ENCODE assay signal across 12 cellular contexts in genomic region chr20:6632187-6632586, GRCh38.
DNase-seq lines count a peak whose midpoint lies in the region; ATAC-seq and TF ChIP-seq lines count a peak whose summit lies in the region.
"Had no signal": no experiment of that assay in that cellular context is flagged by ENCODE, and none has a peak within 500 bp of the region (broad histone marks: within the 10 kb centered on the region; RNA-seq: fewer than 3 reads in every experiment).

No MANE protein-coding gene starts in this region.

- H3K9me3 ChIP-seq in testis = no peaks in the 10 kb centered on the region

- WGBS in testis, 2 donors = 51 to 61% methylated on average over 4 of the region's 4 CpGs

- ATAC-seq in activated CD8-positive, alpha-beta T cell treated with anti-CD3 and anti-CD28 coated beads for 36 hours = no peak
- ATAC-seq in activated CD8-positive, alpha-beta T cell treated with anti-CD3 and anti-CD28 coated beads, Interleukin-2, amount 10 ng/mL, durations not matched to agents 7 days and 5 days = no peak
- no peak for ATAC-seq in HG02759 (IDR thresholded peaks at IDR 0.05; ENCODE audit: unreplicated experiment)

- TF ChIP-seq CTCF in activated CD8-positive, alpha-beta T cell treated with anti-CD3 and anti-CD28 coated beads for 36 hours (IDR thresholded peaks at IDR 0.05) = no peak
- no peak for TF ChIP-seq CTCF in RWPE1 (conservative IDR thresholded peaks at IDR 0.05; ENCODE audit: low read depth)
- TF ChIP-seq CTCF in testis (IDR thresholded peaks at IDR 0.05) = no peak
- TF ChIP-seq CTCF in type B pancreatic cell (conservative IDR thresholded peaks at IDR 0.05) = no peak

- peaks cover 4% of the 10 kb centered on the region for H3K9me3 Mint-ChIP-seq in activated CD8-positive, alpha-beta T cell treated with anti-CD3 and anti-CD28 coated beads for 36 hours
- no peaks in the 10 kb centered on the region for H3K9me3 Mint-ChIP-seq in activated CD8-positive, alpha-beta T cell treated with anti-CD3 and anti-CD28 coated beads, Interleukin-2, amount 10 ng/mL, durations not matched to agents 7 days and 5 days (ENCODE audit: insufficient read depth)
- H3K9me3 Mint-ChIP-seq in type B pancreatic cell = no peaks in the 10 kb centered on the region

- H3K36me3 ChIP-seq in testis (ENCODE audit: low read depth, missing control alignments) = no peaks in the 10 kb centered on the region
- H3K36me3 ChIP-seq: BLaER1 treated with 17β-estradiol and CSF1 and Interleukin-3, amounts not matched to agents 10 nM and 100 nM had no signal

- H3K4me3 ChIP-seq in testis = no peak overlapping the region
- H3K4me3 ChIP-seq: BLaER1 treated with 17β-estradiol and CSF1 and Interleukin-3, amounts not matched to agents 10 nM and 100 nM had no signal

- H3K27ac Mint-ChIP-seq in activated CD8-positive, alpha-beta T cell treated with anti-CD3 and anti-CD28 coated beads for 36 hours = no peak overlapping the region
- no peak overlapping the region for H3K27ac Mint-ChIP-seq in activated CD8-positive, alpha-beta T cell treated with anti-CD3 and anti-CD28 coated beads, Interleukin-2, amount 10 ng/mL, durations not matched to agents 7 days and 5 days
- no peak overlapping the region for H3K27ac Mint-ChIP-seq in type B pancreatic cell
- H3K27ac Mint-ChIP-seq: activated CD4-positive, alpha-beta memory T cell treated with anti-CD3 and anti-CD28 coated beads, Interleukin-2, amount 10 ng/mL, durations not matched to agents 7 days and 5 days had no signal

- H3K36me3 Mint-ChIP-seq in activated CD8-positive, alpha-beta T cell treated with anti-CD3 and anti-CD28 coated beads for 36 hours (ENCODE audit: low read depth) = no peaks in the 10 kb centered on the region
- H3K36me3 Mint-ChIP-seq in activated CD8-positive, alpha-beta T cell treated with anti-CD3 and anti-CD28 coated beads, Interleukin-2, amount 10 ng/mL, durations not matched to agents 7 days and 5 days (ENCODE audit: low read depth) = no peaks in the 10 kb centered on the region
- no peaks in the 10 kb centered on the region for H3K36me3 Mint-ChIP-seq in type B pancreatic cell

- DNase-seq in activated CD8-positive, alpha-beta T cell treated with anti-CD3 and anti-CD28 coated beads for 36 hours = peak; percentile 1
- no peak for DNase-seq in activated CD8-positive, alpha-beta T cell treated with anti-CD3 and anti-CD28 coated beads, Interleukin-2, amount 10 ng/mL, durations not matched to agents 7 days and 5 days
- peak; percentile 30 for DNase-seq in RWPE1 (ENCODE audit: low spot score)
- peak; percentile 87 for DNase-seq in glomerular visceral epithelial cell (ENCODE audit: extremely low spot score)
- DNase-seq in testis = peak; percentile 17
- DNase-seq in stimulated activated CD4-positive, alpha-beta T cell treated with anti-CD3 and anti-CD28 coated beads, Interleukin-2, amount 100 ng/mL, for 48 hours = no peak
- DNase-seq in type B pancreatic cell (ENCODE audit: extremely low spot score, unreplicated experiment) = no peak
- DNase-seq: activated CD4-positive, alpha-beta memory T cell treated with anti-CD3 and anti-CD28 coated beads, Interleukin-2, amount 10 ng/mL, durations not matched to agents 7 days and 5 days; occipital lobe had no signal

- no peak overlapping the region for H3K27ac ChIP-seq in RWPE1
- H3K27ac ChIP-seq in testis = no peak overlapping the region
- H3K27ac ChIP-seq: BLaER1 treated with 17β-estradiol and CSF1 and Interleukin-3, amounts not matched to agents 10 nM and 100 nM; HL-60 had no signal

- no peaks in the 10 kb centered on the region for H3K4me1 ChIP-seq in testis

- TF ChIP-seq POLR2A in testis (IDR thresholded peaks at IDR 0.05) = no peak

- no peaks in the 10 kb centered on the region for H3K4me1 Mint-ChIP-seq in activated CD8-positive, alpha-beta T cell treated with anti-CD3 and anti-CD28 coated beads for 36 hours (ENCODE audit: low read depth)
- no peaks in the 10 kb centered on the region for H3K4me1 Mint-ChIP-seq in activated CD8-positive, alpha-beta T cell treated with anti-CD3 and anti-CD28 coated beads, Interleukin-2, amount 10 ng/mL, durations not matched to agents 7 days and 5 days (ENCODE audit: low read depth)
- peaks cover 12% of the 10 kb centered on the region for H3K4me1 Mint-ChIP-seq in type B pancreatic cell (ENCODE audit: unreplicated experiment)
- H3K4me1 Mint-ChIP-seq: activated CD4-positive, alpha-beta memory T cell treated with anti-CD3 and anti-CD28 coated beads, Interleukin-2, amount 10 ng/mL, durations not matched to agents 7 days and 5 days had no signal

- H3K4me3 Mint-ChIP-seq in activated CD8-positive, alpha-beta T cell treated with anti-CD3 and anti-CD28 coated beads for 36 hours = no peak overlapping the region
- H3K4me3 Mint-ChIP-seq in activated CD8-positive, alpha-beta T cell treated with anti-CD3 and anti-CD28 coated beads, Interleukin-2, amount 10 ng/mL, durations not matched to agents 7 days and 5 days = no peak overlapping the region
- no peak overlapping the region for H3K4me3 Mint-ChIP-seq in type B pancreatic cell
- H3K4me3 Mint-ChIP-seq: activated CD4-positive, alpha-beta memory T cell treated with anti-CD3 and anti-CD28 coated beads, Interleukin-2, amount 10 ng/mL, durations not matched to agents 7 days and 5 days had no signal

- no peaks in the 10 kb centered on the region for H3K27me3 ChIP-seq in testis
- H3K27me3 ChIP-seq: BLaER1 treated with 17β-estradiol and CSF1 and Interleukin-3, amounts not matched to agents 10 nM and 100 nM had no signal

- POLR2A ChIA-PET in activated CD8-positive, alpha-beta T cell treated with anti-CD3 and anti-CD28 coated beads for 36 hours (lab: Charles Lee) = no interaction called here
- POLR2A ChIA-PET in activated CD8-positive, alpha-beta T cell treated with anti-CD3 and anti-CD28 coated beads, Interleukin-2, amount 10 ng/mL, durations not matched to agents 7 days and 5 days (lab: Charles Lee) = no interaction called here
- POLR2A ChIA-PET in RWPE1 (lab: Yijun Ruan, JAX; ENCODE audit: low non-redundant PET) = no interaction called here

- no peaks in the 10 kb centered on the region for H3K27me3 Mint-ChIP-seq in activated CD8-positive, alpha-beta T cell treated with anti-CD3 and anti-CD28 coated beads for 36 hours
- no peaks in the 10 kb centered on the region for H3K27me3 Mint-ChIP-seq in activated CD8-positive, alpha-beta T cell treated with anti-CD3 and anti-CD28 coated beads, Interleukin-2, amount 10 ng/mL, durations not matched to agents 7 days and 5 days (ENCODE audit: low read depth)
- H3K27me3 Mint-ChIP-seq in type B pancreatic cell = peaks cover 31% of the 10 kb centered on the region
- H3K27me3 Mint-ChIP-seq: activated CD4-positive, alpha-beta memory T cell treated with anti-CD3 and anti-CD28 coated beads, Interleukin-2, amount 10 ng/mL, durations not matched to agents 7 days and 5 days had no signal

- intact Hi-C loops in activated CD8-positive, alpha-beta T cell treated with anti-CD3 and anti-CD28 coated beads for 36 hours (cut with micrococcal nuclease) = no loop called here
- intact Hi-C loops in testis (cut with DNase I; ENCODE audit: low total_unique reads) = no loop called here

- CTCF ChIA-PET in activated CD8-positive, alpha-beta T cell treated with anti-CD3 and anti-CD28 coated beads for 36 hours (lab: Charles Lee) = no interaction called here
- CTCF ChIA-PET in activated CD8-positive, alpha-beta T cell treated with anti-CD3 and anti-CD28 coated beads, Interleukin-2, amount 10 ng/mL, durations not matched to agents 7 days and 5 days (lab: Charles Lee) = interaction anchor here (0.7 to 1.2 kb wide), 2 partner anchors 9 to 14 kb away, joined by 3 read pairs; no protein-coding TSS in a partner anchor
- CTCF ChIA-PET in RWPE1 (lab: Yijun Ruan, JAX) = interaction anchor here (0.6 kb wide), 1 partner anchor 20 kb away, joined by 3 read pairs; no protein-coding TSS in a partner anchor

Comparison
In these comparisons a context has a peak if more than half of its experiments do, and no peak if none do; other contexts are left out.
1. DNase-seq: peak in activated CD8-positive, alpha-beta T cell treated with anti-CD3 and anti-CD28 coated beads for 36 hours (single experiment), RWPE1 (single experiment), glomerular visceral epithelial cell (single experiment) and testis (single experiment); none in activated CD8-positive, alpha-beta T cell treated with anti-CD3 and anti-CD28 coated beads, Interleukin-2, amount 10 ng/mL, durations not matched to agents 7 days and 5 days (single experiment), stimulated activated CD4-positive, alpha-beta T cell treated with anti-CD3 and anti-CD28 coated beads, Interleukin-2, amount 100 ng/mL, for 48 hours (0 of 2) and type B pancreatic cell (single experiment).